Comparison of ENCODE assay signal across 28 cellular contexts in the genomic region with DNA sequence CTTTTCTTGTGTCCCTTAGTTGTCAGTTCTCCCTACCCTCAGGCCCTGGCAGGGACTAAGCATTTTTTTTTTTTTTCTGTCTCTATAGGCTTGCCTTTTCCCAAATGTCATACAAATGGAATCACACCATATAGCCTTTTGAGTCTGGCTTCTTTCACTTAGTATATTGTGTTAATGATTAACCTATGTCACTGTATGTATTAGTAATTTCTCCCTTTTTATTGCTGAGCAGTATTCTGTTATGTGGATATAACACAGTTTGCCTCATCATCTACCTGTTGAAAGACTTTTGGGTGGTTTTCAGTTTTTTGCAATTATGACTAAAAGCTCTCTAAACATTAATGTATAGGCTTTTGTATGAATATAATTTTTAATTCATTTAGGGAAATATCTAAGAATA.
"Had no signal": no experiment of that assay in that cellular context is flagged by ENCODE, and none has a peak within 500 bp of the region (broad histone marks: within the 10 kb centered on the region; RNA-seq: fewer than 3 reads in every experiment).

No MANE protein-coding gene starts in this region.

- H3K27ac ChIP-seq: adrenal gland, body of pancreas, breast epithelium, Peyer's patch, WERI-Rb-1 had no signal

- H3K9me3 ChIP-seq: adrenal gland, body of pancreas, breast epithelium, MG63, Peyer's patch had no signal

- H3K27me3 ChIP-seq: adrenal gland, body of pancreas, breast epithelium, MG63, Peyer's patch had no signal

- FAIRE-seq: astrocyte had no signal

- H3K36me3 ChIP-seq: adrenal gland, breast epithelium, MG63, Peyer's patch, WERI-Rb-1 had no signal

- H3K4me3 ChIP-seq: adrenal gland, body of pancreas, breast epithelium, MG63, Peyer's patch had no signal

- DNase-seq: activated CD4-positive, alpha-beta T cell treated with anti-CD3 and anti-CD28 coated beads, Interleukin-2, amount 10 ng/mL, durations not matched to agents 24 days and 14 days; activated CD4-positive, alpha-beta T cell treated with anti-CD3 and anti-CD28 coated beads, Interleukin-2, amount 50 U/mL, for 4 hours; activated CD4-positive, CD25-positive, alpha-beta regulatory T cell; activated CD8-positive, alpha-beta T cell treated with anti-CD3 and anti-CD28 coated beads for 36 hours; activated gamma-delta T cell; activated naive CD4-positive, alpha-beta T cell treated with anti-CD3 and anti-CD28 coated beads for 36 hours; activated T-cell treated with anti-CD3 and anti-CD28 coated beads, Interleukin-2, amount 50 U/mL, for 24 hours; adrenal gland; body of pancreas; Karpas-422; MG63; NCI-H1048; NCI-H1105 treated with DMSO at 0.1 percent for 48 hours; NCI-H1436; NCI-H1694 treated with DMSO at 0.1 percent for 48 hours; NCI-H2029; NCI-H345; NCI-H524 treated with DMSO at 0.1 percent for 48 hours; PC-3; Peyer's patch; RPMI8226; SHP77 treated with DMSO at 0.1 percent for 48 hours; T-helper 1 cell; T1000; WERI-Rb-1 had no signal

- ATAC-seq: activated CD8-positive, alpha-beta T cell treated with anti-CD3 and anti-CD28 coated beads for 36 hours; activated naive CD4-positive, alpha-beta T cell treated with anti-CD3 and anti-CD28 coated beads, Interleukin-2, amount 50 U/mL, for 72 hours; body of pancreas; PC-3 had no signal

- H3K4me1 ChIP-seq: adrenal gland, body of pancreas, breast epithelium, Peyer's patch had no signal
